Comparison of ENCODE assay signal across 1 cellular context in the genomic region with DNA sequence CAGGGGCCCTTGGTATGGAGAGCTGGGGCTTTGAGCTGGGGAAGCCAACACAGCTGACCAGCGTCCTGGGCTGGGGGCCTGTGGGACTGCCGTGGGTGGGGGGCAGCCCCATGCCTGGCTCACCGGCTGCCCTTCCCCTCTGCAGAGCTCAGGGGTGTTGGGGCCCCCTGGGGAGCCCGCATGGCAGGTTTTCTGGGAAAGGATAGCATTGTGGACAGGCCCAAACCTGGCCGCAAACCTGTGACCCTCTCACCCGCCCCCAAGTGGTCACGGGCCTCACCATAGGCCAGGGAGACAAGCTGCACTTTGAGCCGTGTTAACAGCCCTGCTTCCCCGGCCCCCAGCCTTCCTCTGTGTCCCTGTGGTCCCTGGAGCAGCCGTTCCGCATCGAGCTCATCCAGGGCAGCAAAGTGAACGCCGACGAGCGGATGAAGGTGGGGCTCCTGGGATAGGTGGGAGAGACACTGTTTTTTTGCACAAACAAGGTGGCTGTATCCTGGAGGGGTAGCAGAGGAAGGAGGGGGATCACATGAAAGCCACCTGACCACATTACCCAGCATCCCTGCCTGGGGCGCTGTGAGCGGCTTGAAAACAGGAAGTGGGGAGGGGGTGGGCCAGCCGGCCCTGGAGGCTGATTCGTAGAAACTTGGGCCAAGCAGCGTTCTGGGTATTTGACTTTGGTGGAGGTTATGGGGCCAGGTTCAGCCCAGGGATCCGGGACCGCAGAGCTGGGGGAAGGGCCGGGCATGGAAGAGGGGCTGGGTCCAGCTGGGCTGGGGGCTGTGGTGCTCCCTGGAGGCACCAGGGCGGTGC.
TF ChIP-seq lines count a peak whose summit lies in the region.

No MANE protein-coding gene starts in this region.

TF ChIP-seq in HepG2, 621 proteins besides CTCF, POLR2A, EP300 and RAD21 (continued from another document and continues in another):
- TF ChIP-seq, protein P1, sequence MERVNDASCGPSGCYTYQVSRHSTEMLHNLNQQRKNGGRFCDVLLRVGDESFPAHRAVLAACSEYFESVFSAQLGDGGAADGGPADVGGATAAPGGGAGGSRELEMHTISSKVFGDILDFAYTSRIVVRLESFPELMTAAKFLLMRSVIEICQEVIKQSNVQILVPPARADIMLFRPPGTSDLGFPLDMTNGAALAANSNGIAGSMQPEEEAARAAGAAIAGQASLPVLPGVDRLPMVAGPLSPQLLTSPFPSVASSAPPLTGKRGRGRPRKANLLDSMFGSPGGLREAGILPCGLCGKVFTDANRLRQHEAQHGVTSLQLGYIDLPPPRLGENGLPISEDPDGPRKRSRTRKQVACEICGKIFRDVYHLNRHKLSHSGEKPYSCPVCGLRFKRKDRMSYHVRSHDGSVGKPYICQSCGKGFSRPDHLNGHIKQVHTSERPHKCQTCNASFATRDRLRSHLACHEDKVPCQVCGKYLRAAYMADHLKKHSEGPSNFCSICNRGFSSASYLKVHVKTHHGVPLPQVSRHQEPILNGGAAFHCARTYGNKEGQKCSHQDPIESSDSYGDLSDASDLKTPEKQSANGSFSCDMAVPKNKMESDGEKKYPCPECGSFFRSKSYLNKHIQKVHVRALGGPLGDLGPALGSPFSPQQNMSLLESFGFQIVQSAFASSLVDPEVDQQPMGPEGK (CRISPR knock-in tag; IDR thresholded peaks at IDR 0.05): peak; percentile 82
- TF ChIP-seq, protein P2, sequence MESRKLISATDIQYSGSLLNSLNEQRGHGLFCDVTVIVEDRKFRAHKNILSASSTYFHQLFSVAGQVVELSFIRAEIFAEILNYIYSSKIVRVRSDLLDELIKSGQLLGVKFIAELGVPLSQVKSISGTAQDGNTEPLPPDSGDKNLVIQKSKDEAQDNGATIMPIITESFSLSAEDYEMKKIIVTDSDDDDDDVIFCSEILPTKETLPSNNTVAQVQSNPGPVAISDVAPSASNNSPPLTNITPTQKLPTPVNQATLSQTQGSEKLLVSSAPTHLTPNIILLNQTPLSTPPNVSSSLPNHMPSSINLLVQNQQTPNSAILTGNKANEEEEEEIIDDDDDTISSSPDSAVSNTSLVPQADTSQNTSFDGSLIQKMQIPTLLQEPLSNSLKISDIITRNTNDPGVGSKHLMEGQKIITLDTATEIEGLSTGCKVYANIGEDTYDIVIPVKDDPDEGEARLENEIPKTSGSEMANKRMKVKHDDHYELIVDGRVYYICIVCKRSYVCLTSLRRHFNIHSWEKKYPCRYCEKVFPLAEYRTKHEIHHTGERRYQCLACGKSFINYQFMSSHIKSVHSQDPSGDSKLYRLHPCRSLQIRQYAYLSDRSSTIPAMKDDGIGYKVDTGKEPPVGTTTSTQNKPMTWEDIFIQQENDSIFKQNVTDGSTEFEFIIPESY (CRISPR knock-in tag; IDR thresholded peaks at IDR 0.05): 0 out of 2 replicates have a peak, but pooled peaks have one; percentile 5
- TF ChIP-seq RFXAP (CRISPR knock-in tag; IDR thresholded peaks at IDR 0.05; ENCODE audit: borderline replicate concordance) (peak; percentile 63), ZNF350 (CRISPR knock-in tag; IDR thresholded peaks at IDR 0.05; ENCODE audit: borderline replicate concordance, low read depth) (peak; percentile 62; the same call in 1 of the 2 replicates), RNF2 (conservative IDR thresholded peaks at IDR 0.05; ENCODE audit: low read depth) (no peak; the same call in 1 of the 2 replicates), ZNF446 (CRISPR knock-in tag; IDR thresholded peaks at IDR 0.05) (no peak), ZBTB39 (CRISPR knock-in tag; IDR thresholded peaks at IDR 0.05) (no peak), ZNF296 (CRISPR knock-in tag; conservative IDR thresholded peaks at IDR 0.05) (0 out of 2 replicates have a peak, but pooled peaks have one; percentile 57), ETV5 (CRISPR knock-in tag; IDR thresholded peaks at IDR 0.05; ENCODE audit: borderline replicate concordance) (peak; percentile 89), ZNF850 (CRISPR knock-in tag; conservative IDR thresholded peaks at IDR 0.05) (no peak), MTA3 (CRISPR knock-in tag; IDR thresholded peaks at IDR 0.05) (no peak), THRA (CRISPR knock-in tag; IDR thresholded peaks at IDR 0.05; ENCODE audit: borderline replicate concordance) (peak; percentile 24; the same call in 1 of the 2 replicates), LCORL (IDR thresholded peaks at IDR 0.05) (0 out of 2 replicates have a peak, but pooled peaks have one; percentile 35), LCORL (CRISPR knock-in tag; IDR thresholded peaks at IDR 0.05) (peak; percentile 61), NAIF1 (CRISPR knock-in tag; IDR thresholded peaks at IDR 0.05; ENCODE audit: borderline replicate concordance) (no peak), GABPB1 (CRISPR knock-in tag; IDR thresholded peaks at IDR 0.05) (peak; percentile 89), TARDBP (CRISPR knock-in tag; IDR thresholded peaks at IDR 0.05) (peak; percentile 84; the same call in 1 of the 2 replicates), ZNF557 (CRISPR knock-in tag; IDR thresholded peaks at IDR 0.05) (peak; percentile 36; the same call in 1 of the 2 replicates), ZNF441 (CRISPR knock-in tag; IDR thresholded peaks at IDR 0.05; ENCODE audit: borderline replicate concordance) (peak; percentile 45), NCOA5 (CRISPR knock-in tag; IDR thresholded peaks at IDR 0.05) (no peak), ZNF3 (CRISPR knock-in tag; IDR thresholded peaks at IDR 0.05) (no peak), PTBP1 (IDR thresholded peaks at IDR 0.05; ENCODE audit: low read depth, low read length, poor library complexity, severe bottlenecking) (peak; percentile 65), NFRKB (IDR thresholded peaks at IDR 0.05) (no peak), SNAPC2 (CRISPR knock-in tag; IDR thresholded peaks at IDR 0.05) (peak; percentile 26; the same call in 1 of the 2 replicates), PITX1 (CRISPR knock-in tag; IDR thresholded peaks at IDR 0.05) (peak; percentile 83; the same call in 1 of the 2 replicates), ZNF362 (CRISPR knock-in tag; IDR thresholded peaks at IDR 0.05; ENCODE audit: borderline replicate concordance) (peak; percentile 77; the same call in 1 of the 2 replicates), SP1 (IDR thresholded peaks at IDR 0.05) (no peak), SP1 (CRISPR knock-in tag; IDR thresholded peaks at IDR 0.05) (no peak; the same call in 1 of the 2 replicates), SALL2 (CRISPR knock-in tag; IDR thresholded peaks at IDR 0.05) (0 out of 2 replicates have a peak, but pooled peaks have one; percentile 37), ZNF430 (CRISPR knock-in tag; IDR thresholded peaks at IDR 0.05) (0 out of 2 replicates have a peak, but pooled peaks have one; percentile 46), HOXA3 (CRISPR knock-in tag; IDR thresholded peaks at IDR 0.05) (peak; percentile 60)
- TF ChIP-seq, protein P3, sequence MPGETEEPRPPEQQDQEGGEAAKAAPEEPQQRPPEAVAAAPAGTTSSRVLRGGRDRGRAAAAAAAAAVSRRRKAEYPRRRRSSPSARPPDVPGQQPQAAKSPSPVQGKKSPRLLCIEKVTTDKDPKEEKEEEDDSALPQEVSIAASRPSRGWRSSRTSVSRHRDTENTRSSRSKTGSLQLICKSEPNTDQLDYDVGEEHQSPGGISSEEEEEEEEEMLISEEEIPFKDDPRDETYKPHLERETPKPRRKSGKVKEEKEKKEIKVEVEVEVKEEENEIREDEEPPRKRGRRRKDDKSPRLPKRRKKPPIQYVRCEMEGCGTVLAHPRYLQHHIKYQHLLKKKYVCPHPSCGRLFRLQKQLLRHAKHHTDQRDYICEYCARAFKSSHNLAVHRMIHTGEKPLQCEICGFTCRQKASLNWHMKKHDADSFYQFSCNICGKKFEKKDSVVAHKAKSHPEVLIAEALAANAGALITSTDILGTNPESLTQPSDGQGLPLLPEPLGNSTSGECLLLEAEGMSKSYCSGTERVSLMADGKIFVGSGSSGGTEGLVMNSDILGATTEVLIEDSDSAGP (CRISPR knock-in tag; IDR thresholded peaks at IDR 0.05; ENCODE audit: borderline replicate concordance): peak; percentile 72
- TF ChIP-seq, protein P4, sequence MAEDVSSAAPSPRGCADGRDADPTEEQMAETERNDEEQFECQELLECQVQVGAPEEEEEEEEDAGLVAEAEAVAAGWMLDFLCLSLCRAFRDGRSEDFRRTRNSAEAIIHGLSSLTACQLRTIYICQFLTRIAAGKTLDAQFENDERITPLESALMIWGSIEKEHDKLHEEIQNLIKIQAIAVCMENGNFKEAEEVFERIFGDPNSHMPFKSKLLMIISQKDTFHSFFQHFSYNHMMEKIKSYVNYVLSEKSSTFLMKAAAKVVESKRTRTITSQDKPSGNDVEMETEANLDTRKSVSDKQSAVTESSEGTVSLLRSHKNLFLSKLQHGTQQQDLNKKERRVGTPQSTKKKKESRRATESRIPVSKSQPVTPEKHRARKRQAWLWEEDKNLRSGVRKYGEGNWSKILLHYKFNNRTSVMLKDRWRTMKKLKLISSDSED (CRISPR knock-in tag; IDR thresholded peaks at IDR 0.05): no peak
- TF ChIP-seq, protein P5, sequence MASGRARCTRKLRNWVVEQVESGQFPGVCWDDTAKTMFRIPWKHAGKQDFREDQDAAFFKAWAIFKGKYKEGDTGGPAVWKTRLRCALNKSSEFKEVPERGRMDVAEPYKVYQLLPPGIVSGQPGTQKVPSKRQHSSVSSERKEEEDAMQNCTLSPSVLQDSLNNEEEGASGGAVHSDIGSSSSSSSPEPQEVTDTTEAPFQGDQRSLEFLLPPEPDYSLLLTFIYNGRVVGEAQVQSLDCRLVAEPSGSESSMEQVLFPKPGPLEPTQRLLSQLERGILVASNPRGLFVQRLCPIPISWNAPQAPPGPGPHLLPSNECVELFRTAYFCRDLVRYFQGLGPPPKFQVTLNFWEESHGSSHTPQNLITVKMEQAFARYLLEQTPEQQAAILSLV (CRISPR knock-in tag; IDR thresholded peaks at IDR 0.05; ENCODE audit: borderline replicate concordance): peak; percentile 55; the same call in 1 of the 2 replicates
- TF ChIP-seq, protein P6, sequence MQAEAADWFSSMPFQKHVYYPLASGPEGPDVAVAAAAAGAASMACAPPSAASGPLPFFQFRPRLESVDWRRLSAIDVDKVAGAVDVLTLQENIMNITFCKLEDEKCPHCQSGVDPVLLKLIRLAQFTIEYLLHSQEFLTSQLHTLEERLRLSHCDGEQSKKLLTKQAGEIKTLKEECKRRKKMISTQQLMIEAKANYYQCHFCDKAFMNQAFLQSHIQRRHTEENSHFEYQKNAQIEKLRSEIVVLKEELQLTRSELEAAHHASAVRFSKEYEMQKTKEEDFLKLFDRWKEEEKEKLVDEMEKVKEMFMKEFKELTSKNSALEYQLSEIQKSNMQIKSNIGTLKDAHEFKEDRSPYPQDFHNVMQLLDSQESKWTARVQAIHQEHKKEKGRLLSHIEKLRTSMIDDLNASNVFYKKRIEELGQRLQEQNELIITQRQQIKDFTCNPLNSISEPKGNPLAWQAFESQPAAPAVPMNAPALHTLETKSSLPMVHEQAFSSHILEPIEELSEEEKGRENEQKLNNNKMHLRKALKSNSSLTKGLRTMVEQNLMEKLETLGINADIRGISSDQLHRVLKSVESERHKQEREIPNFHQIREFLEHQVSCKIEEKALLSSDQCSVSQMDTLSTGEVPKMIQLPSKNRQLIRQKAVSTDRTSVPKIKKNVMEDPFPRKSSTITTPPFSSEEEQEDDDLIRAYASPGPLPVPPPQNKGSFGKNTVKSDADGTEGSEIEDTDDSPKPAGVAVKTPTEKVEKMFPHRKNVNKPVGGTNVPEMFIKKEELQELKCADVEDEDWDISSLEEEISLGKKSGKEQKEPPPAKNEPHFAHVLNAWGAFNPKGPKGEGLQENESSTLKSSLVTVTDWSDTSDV (CRISPR knock-in tag; IDR thresholded peaks at IDR 0.05): peak; percentile 86; the same call in 1 of the 2 replicates
- TF ChIP-seq, protein P7, sequence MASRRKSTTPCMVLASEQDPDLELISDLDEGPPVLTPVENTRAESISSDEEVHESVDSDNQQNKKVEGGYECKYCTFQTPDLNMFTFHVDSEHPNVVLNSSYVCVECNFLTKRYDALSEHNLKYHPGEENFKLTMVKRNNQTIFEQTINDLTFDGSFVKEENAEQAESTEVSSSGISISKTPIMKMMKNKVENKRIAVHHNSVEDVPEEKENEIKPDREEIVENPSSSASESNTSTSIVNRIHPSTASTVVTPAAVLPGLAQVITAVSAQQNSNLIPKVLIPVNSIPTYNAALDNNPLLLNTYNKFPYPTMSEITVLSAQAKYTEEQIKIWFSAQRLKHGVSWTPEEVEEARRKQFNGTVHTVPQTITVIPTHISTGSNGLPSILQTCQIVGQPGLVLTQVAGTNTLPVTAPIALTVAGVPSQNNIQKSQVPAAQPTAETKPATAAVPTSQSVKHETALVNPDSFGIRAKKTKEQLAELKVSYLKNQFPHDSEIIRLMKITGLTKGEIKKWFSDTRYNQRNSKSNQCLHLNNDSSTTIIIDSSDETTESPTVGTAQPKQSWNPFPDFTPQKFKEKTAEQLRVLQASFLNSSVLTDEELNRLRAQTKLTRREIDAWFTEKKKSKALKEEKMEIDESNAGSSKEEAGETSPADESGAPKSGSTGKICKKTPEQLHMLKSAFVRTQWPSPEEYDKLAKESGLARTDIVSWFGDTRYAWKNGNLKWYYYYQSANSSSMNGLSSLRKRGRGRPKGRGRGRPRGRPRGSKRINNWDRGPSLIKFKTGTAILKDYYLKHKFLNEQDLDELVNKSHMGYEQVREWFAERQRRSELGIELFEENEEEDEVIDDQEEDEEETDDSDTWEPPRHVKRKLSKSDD (CRISPR knock-in tag; IDR thresholded peaks at IDR 0.05; ENCODE audit: low read depth): no peak
